ENCODE assay signal across 15 cellular contexts in genomic region chr19:3682741-3683404, GRCh38. TPM values are rescaled to one million over a fixed set of nuclear protein-coding genes. Genes with fewer than 3 reads are reported as not detected.
DNase-seq lines count a peak whose midpoint lies in the region; ATAC-seq and TF ChIP-seq lines count a peak whose summit lies in the region.
"Had no signal": no experiment of that assay in that cellular context is flagged by ENCODE, and none has a peak within 500 bp of the region (broad histone marks: within the 10 kb centered on the region; RNA-seq: fewer than 3 reads in every experiment).

No MANE protein-coding gene starts in this region.

- ATAC-seq in activated T-cell treated with anti-CD3 and anti-CD28 coated beads, Interleukin-2, amount 50 U/mL, for 72 hours (replicated peaks in 1 of 2): no peak
- ATAC-seq: pancreas had no signal

- H3K4me2 ChIP-seq in fibroblast of lung (ENCODE audit: extremely low read depth, insufficient read depth, low read length) (no peak overlapping the region), mesendoderm (ENCODE audit: low read length) (no peak overlapping the region)

- no peak overlapping the region for H4K5ac ChIP-seq in mesendoderm (ENCODE audit: low read length)

- H3K79me1 ChIP-seq in mesendoderm (ENCODE audit: low read length): peaks cover 14% of the 10 kb centered on the region

- CTCF ChIA-PET in AG04450 (lab: Charles Lee): no interaction called here

- H3K9me3 Mint-ChIP-seq in activated T-cell treated with anti-CD3 and anti-CD28 coated beads, Interleukin-2, amount 50 U/mL, for 72 hours: peaks cover 0 to 4% of the 10 kb centered on the region in 2 donors

- H3K36me3 ChIP-seq in SJCRH30: no peaks in the 10 kb centered on the region
- peaks cover 3% of the 10 kb centered on the region for H3K36me3 ChIP-seq in fibroblast of lung (ENCODE audit: control insufficient read depth, insufficient read depth, low read length)
- peaks cover 1% of the 10 kb centered on the region for H3K36me3 ChIP-seq in mesendoderm (ENCODE audit: control insufficient read depth, insufficient read depth, low read length)
- H3K36me3 ChIP-seq: pancreas had no signal

- peak overlapping the region; percentile 89 for H2AK5ac ChIP-seq in mesendoderm (ENCODE audit: low read length)

- peak overlapping the region; percentile 41 for H3K18ac ChIP-seq in mesendoderm (ENCODE audit: low read length)

- peak overlapping the region; percentile 97 for H3K23ac ChIP-seq in mesendoderm (ENCODE audit: low read length)

- peaks cover 20% of the 10 kb centered on the region for H3K9me3 ChIP-seq in AG04450 (ENCODE audit: control insufficient read depth, insufficient read depth, low read length)
- no peaks in the 10 kb centered on the region for H3K9me3 ChIP-seq in SJCRH30 (replicated peaks)
- H3K9me3 ChIP-seq in fibroblast of lung (ENCODE audit: control insufficient read depth, insufficient read depth, low read depth, low read length): no peaks in the 10 kb centered on the region
- H3K9me3 ChIP-seq: pancreas, suprapubic skin had no signal

- H3K4me1 ChIP-seq in SJCRH30 (peaks cover 6% of the 10 kb centered on the region; the same call in 1 of the 2 replicates), fibroblast of lung (ENCODE audit: control insufficient read depth, extremely low read depth, insufficient read depth, low read length) (no peaks in the 10 kb centered on the region), mesendoderm (ENCODE audit: control insufficient read depth, low read depth, low read length) (peaks cover 12% of the 10 kb centered on the region)

- no peak for DNase-seq in AG04450 (ENCODE audit: low read depth, low spot score)
- peak; percentile 60 to 67 for DNase-seq in SJCRH30
- DNase-seq in fibroblast of lung (ENCODE audit: low read depth in 2 of 2): peak; percentile 73 to 82
- DNase-seq in mesendoderm: peak; percentile 86
- DNase-seq in activated CD4-positive, CD25-positive, alpha-beta regulatory T cell treated with anti-CD3 and anti-CD28 coated beads, Interleukin-2, amount 50 U/mL, for 72 hours: no peak
- DNase-seq in activated T-cell treated with anti-CD3 and anti-CD28 coated beads, Interleukin-2, amount 50 U/mL, for 72 hours: no peak
- no peak for DNase-seq in NCI-H526 (lab: John Stamatoyannopoulos, UW)
- DNase-seq in islet precursor cell: no peak
- DNase-seq: activated CD8-positive, alpha-beta memory T cell treated with anti-CD3 and anti-CD28 coated beads for 24 hours; NCI-H1048; NCI-H774 had no signal

- no peak overlapping the region for H2BK120ac ChIP-seq in mesendoderm (ENCODE audit: low read depth, low read length)

- no CpG with 5 or more reads among the region's 17 CpGs for WGBS in mesendoderm (ENCODE audit: extremely low coverage, insufficient coverage, low lambda C conversion rate)

- peak overlapping the region; percentile 23 for H3K4ac ChIP-seq in mesendoderm (ENCODE audit: low read depth, low read length)

- H3K4me3 ChIP-seq in AG04450 (ENCODE audit: low read depth, low read length) (no peak overlapping the region), SJCRH30 (no peak overlapping the region), fibroblast of lung (replicated peaks in 1 of 4; ENCODE audit: control extremely low read depth in 1 of 4, insufficient read depth in 1 of 4, low read depth in 3 of 4, low read length in 4 of 4) (no peak overlapping the region), mesendoderm (ENCODE audit: low read length) (no peak overlapping the region)
- H3K4me3 ChIP-seq: pancreas, suprapubic skin had no signal

- no peak overlapping the region for H4K8ac ChIP-seq in mesendoderm (ENCODE audit: low read depth, low read length)

- no peak overlapping the region for H3K9ac ChIP-seq in fibroblast of lung (ENCODE audit: insufficient read depth, low read length)
- H3K9ac ChIP-seq in mesendoderm (ENCODE audit: low read length): peak overlapping the region; percentile 48

- no peak overlapping the region for H3K27ac Mint-ChIP-seq in activated T-cell treated with anti-CD3 and anti-CD28 coated beads, Interleukin-2, amount 50 U/mL, for 72 hours
- H3K27ac Mint-ChIP-seq: activated naive CD8-positive, alpha-beta T cell had no signal

- no peak overlapping the region for H2AFZ ChIP-seq in fibroblast of lung (ENCODE audit: low read length)

- H3K56ac ChIP-seq in mesendoderm (ENCODE audit: low read length): peak overlapping the region; percentile 85

- H3K79me2 ChIP-seq in fibroblast of lung (ENCODE audit: control insufficient read depth, insufficient read depth, low read length) (peaks cover 10% of the 10 kb centered on the region), mesendoderm (ENCODE audit: control insufficient read depth, insufficient read depth, low read length) (peaks cover 3% of the 10 kb centered on the region)

- no peak overlapping the region for H3K4me3 Mint-ChIP-seq in activated T-cell treated with anti-CD3 and anti-CD28 coated beads, Interleukin-2, amount 50 U/mL, for 72 hours
- H3K4me3 Mint-ChIP-seq: activated naive CD8-positive, alpha-beta T cell had no signal

- no peaks in the 10 kb centered on the region for H3K27me3 Mint-ChIP-seq in activated T-cell treated with anti-CD3 and anti-CD28 coated beads, Interleukin-2, amount 50 U/mL, for 72 hours (ENCODE audit: low read depth)
- H3K27me3 Mint-ChIP-seq: activated naive CD8-positive, alpha-beta T cell had no signal

- no peak for TF ChIP-seq CTCF in AG04450 (IDR thresholded peaks at IDR 0.05; ENCODE audit: low read depth, low read length)
- TF ChIP-seq CTCF in fibroblast of lung (conservative IDR thresholded peaks at IDR 0.05 in 1 of 2, IDR thresholded peaks at IDR 0.05 in 1 of 2; ENCODE audit: low read depth in 1 of 2, low read length in 2 of 2): no peak

- H3K36me3 Mint-ChIP-seq in activated T-cell treated with anti-CD3 and anti-CD28 coated beads, Interleukin-2, amount 50 U/mL, for 72 hours (ENCODE audit: insufficient read depth in 2 of 2): peaks cover 3 to 12% of the 10 kb centered on the region in 2 donors
- H3K36me3 Mint-ChIP-seq: activated naive CD8-positive, alpha-beta T cell had no signal

- no peak overlapping the region for H2BK15ac ChIP-seq in mesendoderm (replicated peaks; ENCODE audit: low read depth)

- H3K4me1 Mint-ChIP-seq in activated T-cell treated with anti-CD3 and anti-CD28 coated beads, Interleukin-2, amount 50 U/mL, for 72 hours (ENCODE audit: low read depth): peaks cover 10% of the 10 kb centered on the region

- H3K27ac ChIP-seq in AG04450 (ENCODE audit: low read depth, low read length) (peak overlapping the region; percentile 11), SJCRH30 (peak overlapping the region; percentile 62), fibroblast of lung (ENCODE audit: insufficient read depth, low read length) (no peak overlapping the region), mesendoderm (ENCODE audit: low read depth, low read length) (peak overlapping the region; percentile 41)
- H3K27ac ChIP-seq: pancreas, suprapubic skin had no signal

- no peaks in the 10 kb centered on the region for H4K20me1 ChIP-seq in fibroblast of lung (ENCODE audit: control insufficient read depth, extremely low read depth, insufficient read depth, low read length)

- H2BK5ac ChIP-seq in mesendoderm (ENCODE audit: low read length): peak overlapping the region; percentile 89

- POLR2A ChIA-PET in AG04450 (lab: Yijun Ruan, JAX): no interaction called here

- no peaks in the 10 kb centered on the region for H3K27me3 ChIP-seq in AG04450 (ENCODE audit: control insufficient read depth, insufficient read depth, low read length)
- H3K27me3 ChIP-seq in SJCRH30: no peaks in the 10 kb centered on the region
- no peaks in the 10 kb centered on the region for H3K27me3 ChIP-seq in fibroblast of lung (ENCODE audit: control insufficient read depth, insufficient read depth, low read length)
- H3K27me3 ChIP-seq in mesendoderm (ENCODE audit: insufficient read depth, low read length, poor library complexity): no peaks in the 10 kb centered on the region
- H3K27me3 ChIP-seq: pancreas, suprapubic skin had no signal

RNA-seq across cellular contexts. Expression of gene PIP5K1C, which starts 17.4 kb away (rescaled TPM):
- polyA plus RNA-seq in AG04450 (2011; rRNA removed) (10.3 and 17.2 TPM in 2 replicates), fibroblast of lung (8.7 and 12.9 TPM in 2 replicates)
- polyA minus RNA-seq in AG04450 (2011; rRNA and poly(A)+ RNA removed): 30.0 and 51.9 TPM in 2 replicates
- 11.8 and 12.2 TPM in 2 replicates for total RNA-seq in SJCRH30 (2014; rRNA removed; shearing (Covaris generic))
- 11.3 and 16.7 TPM in 2 replicates for total RNA-seq in fibroblast of lung
- polyA plus RNA-seq in fibroblast of lung (2012): 31.0 and 38.1 TPM in 2 replicates
- polyA minus RNA-seq in fibroblast of lung (ENCODE audit: low replicate concordance): 107 and 113 TPM in 2 replicates
- 15.2 TPM for polyA plus RNA-seq in mesendoderm (2013, experiment 1 of 2)
- 16.0 TPM for polyA plus RNA-seq in mesendoderm (2013, experiment 2 of 2)
- 10 to 100 TPM; 16.0 to 21.0 TPM for total RNA-seq in activated T-cell treated with anti-CD3 and anti-CD28 coated beads, Interleukin-2, amount 50 U/mL, for 72 hours

RNA-seq across cellular contexts. Expression of gene TJP3, which starts 25.3 kb away (rescaled TPM):
- polyA plus RNA-seq in AG04450 (2011; rRNA removed) (not detected in 2 replicates), fibroblast of lung (not detected in 2 replicates)
- not detected in 2 replicates for polyA minus RNA-seq in AG04450 (2011; rRNA and poly(A)+ RNA removed)
- total RNA-seq in SJCRH30 (2014; rRNA removed; shearing (Covaris generic)): not detected in 2 replicates
- total RNA-seq in fibroblast of lung: not detected in 2 replicates
- not detected in 2 replicates for polyA plus RNA-seq in fibroblast of lung (2012)
- polyA minus RNA-seq in fibroblast of lung (ENCODE audit: low replicate concordance): not detected in 2 replicates
- polyA plus RNA-seq in mesendoderm (2013, experiment 1 of 2): 4.2 TPM
- polyA plus RNA-seq in mesendoderm (2013, experiment 2 of 2): 3.8 TPM
- total RNA-seq in activated T-cell treated with anti-CD3 and anti-CD28 coated beads, Interleukin-2, amount 50 U/mL, for 72 hours: 1 to 10 TPM; 1.7 to 5.8 TPM
- total RNA-seq: Daoy had no signal

RNA-seq across cellular contexts. Expression of gene CACTIN, which starts 56.3 kb away (rescaled TPM):
- 9.3 and 11.2 TPM in 2 replicates for polyA plus RNA-seq in AG04450 (2011; rRNA removed)
- polyA minus RNA-seq in AG04450 (2011; rRNA and poly(A)+ RNA removed): 6.5 and 6.8 TPM in 2 replicates
- 21.4 and 21.6 TPM in 2 replicates for total RNA-seq in SJCRH30 (2014; rRNA removed; shearing (Covaris generic))
- total RNA-seq in fibroblast of lung: 19.7 and 20.0 TPM in 2 replicates
- 6.7 and 9.4 TPM in 2 replicates for polyA plus RNA-seq in fibroblast of lung
- 14.0 and 18.5 TPM in 2 replicates for polyA plus RNA-seq in fibroblast of lung (2012)
- 6.6 and 15.0 TPM in 2 replicates for polyA minus RNA-seq in fibroblast of lung (ENCODE audit: low replicate concordance)
- polyA plus RNA-seq in mesendoderm (2013, experiment 1 of 2): 25.7 TPM
- polyA plus RNA-seq in mesendoderm (2013, experiment 2 of 2): 28.3 TPM
- 10 to 100 TPM; 24.4 to 31.2 TPM for total RNA-seq in activated T-cell treated with anti-CD3 and anti-CD28 coated beads, Interleukin-2, amount 50 U/mL, for 72 hours

Comparison
In these comparisons a context has a peak if more than half of its experiments do, and no peak if none do; other contexts are left out.
1. DNase-seq: peak in SJCRH30 (2 of 2), fibroblast of lung (2 of 2) and mesendoderm (single experiment); none in AG04450 (single experiment), activated CD4-positive, CD25-positive, alpha-beta regulatory T cell treated with anti-CD3 and anti-CD28 coated beads, Interleukin-2, amount 50 U/mL, for 72 hours (single experiment), activated T-cell treated with anti-CD3 and anti-CD28 coated beads, Interleukin-2, amount 50 U/mL, for 72 hours (0 of 2), NCI-H526 (0 of 2) and islet precursor cell (single experiment).